9 cellular contexts compared by ENCODE assay signal in genomic region chr11:132357811-132358572, GRCh38.
DNase-seq lines count a peak whose midpoint lies in the region; ATAC-seq and TF ChIP-seq lines count a peak whose summit lies in the region.
"Had no signal": no experiment of that assay in that cellular context is flagged by ENCODE, and none has a peak within 500 bp of the region (broad histone marks: within the 10 kb centered on the region; RNA-seq: fewer than 3 reads in every experiment).

No MANE protein-coding gene starts in this region.

- peak; percentile 53 for DNase-seq in GM10266 (ENCODE audit: extremely low spot score)
- DNase-seq in NCI-H748 treated with DMSO at 0.1 percent for 48 hours (lab: John Stamatoyannopoulos, UW): no peak
- no peak for DNase-seq in pons (ENCODE audit: low spot score)
- no peak for DNase-seq in activated T-cell treated with anti-CD3 and anti-CD28 coated beads for 4 hours
- no peak for DNase-seq in NCI-H1105 (lab: John Stamatoyannopoulos, UW)
- DNase-seq: left cardiac atrium had no signal

- ATAC-seq in GM19043 (IDR thresholded peaks at IDR 0.05; ENCODE audit: low read depth, unreplicated experiment): peak; percentile 67
- peak; percentile 56 for ATAC-seq in HG02759 (IDR thresholded peaks at IDR 0.05; ENCODE audit: unreplicated experiment)
- ATAC-seq in HG03558 (IDR thresholded peaks at IDR 0.05; ENCODE audit: extremely low read depth, unreplicated experiment): peak; percentile 61
- ATAC-seq: left cardiac atrium had no signal

- TF ChIP-seq CTCF in GM10266 (IDR thresholded peaks at IDR 0.05; ENCODE audit: control insufficient read depth, insufficient read depth, low read depth, missing control alignments): no peak
